Comparison of ENCODE assay signal across 8 cellular contexts in genomic region chr17:4788159-4788806, GRCh38. TPM values are rescaled to one million over a fixed set of nuclear protein-coding genes. Genes with fewer than 3 reads are reported as not detected.
A peak's percentile ranks its signal among the peaks of the same experiment; 100 is the strongest.
DNase-seq lines count a peak whose midpoint lies in the region; ATAC-seq and TF ChIP-seq lines count a peak whose summit lies in the region.
"Had no signal": no experiment of that assay in that cellular context is flagged by ENCODE, and none has a peak within 500 bp of the region (broad histone marks: within the 10 kb centered on the region; RNA-seq: fewer than 3 reads in every experiment).

No MANE protein-coding gene starts in this region.

- H3K27ac Mint-ChIP-seq in Caco-2 (ENCODE audit: unreplicated experiment): peak overlapping the region; percentile 86
- H3K27ac Mint-ChIP-seq in activated T-helper 2 cell treated with anti-CD3 and anti-CD28 coated beads, Interferon-gamma antibody, Interleukin-2, Interleukin-4, amounts not matched to agents 10 μg/mL and 5 μg/mL and 100 μg/mL, durations not matched to agents 14 hours and 24 hours and 36 hours: no peak overlapping the region
- H3K27ac Mint-ChIP-seq in mesothelial cell of epicardium: no peak overlapping the region
- no peak overlapping the region for H3K27ac Mint-ChIP-seq in activated naive CD4-positive, alpha-beta T cell treated with anti-CD3 and anti-CD28 coated beads, Interleukin-2, amount 50 U/mL, for 72 hours

- DNase-seq in Caco-2: no peak
- no peak for DNase-seq in activated T-helper 2 cell treated with anti-CD3 and anti-CD28 coated beads, Interferon-gamma antibody, Interleukin-2, Interleukin-4, amounts not matched to agents 10 μg/mL and 5 μg/mL and 100 μg/mL, durations not matched to agents 14 hours and 24 hours and 36 hours (ENCODE audit: low spot score)
- DNase-seq in mesothelial cell of epicardium (ENCODE audit: low spot score in 2 of 2, unreplicated experiment in 2 of 2): no peak
- DNase-seq in NCI-H1436 treated with DMSO at 0.1 percent for 48 hours (lab: John Stamatoyannopoulos, UW): no peak
- no peak for DNase-seq in activated naive CD4-positive, alpha-beta T cell treated with anti-CD3 and anti-CD28 coated beads, Interleukin-2, amount 50 U/mL, for 72 hours (ENCODE audit: low spot score in 2 of 2)
- DNase-seq: adrenal gland, SHP77 treated with DMSO at 0.1 percent for 48 hours had no signal

- no peaks in the 10 kb centered on the region for H3K27me3 Mint-ChIP-seq in Caco-2 (ENCODE audit: insufficient read depth, unreplicated experiment)
- H3K27me3 Mint-ChIP-seq in activated T-helper 2 cell treated with anti-CD3 and anti-CD28 coated beads, Interferon-gamma antibody, Interleukin-2, Interleukin-4, amounts not matched to agents 10 μg/mL and 5 μg/mL and 100 μg/mL, durations not matched to agents 14 hours and 24 hours and 36 hours (ENCODE audit: low read depth): peaks cover 51% of the 10 kb centered on the region
- peaks cover 20% of the 10 kb centered on the region for H3K27me3 Mint-ChIP-seq in mesothelial cell of epicardium (ENCODE audit: low read depth)

- no peak for TF ChIP-seq CTCF in Caco-2 (IDR thresholded peaks at IDR 0.05; ENCODE audit: insufficient read depth in 1 of 2, low read depth in 1 of 2, low read length in 1 of 2, severe bottlenecking in 1 of 2, unreplicated experiment in 1 of 2)
- no peak for TF ChIP-seq CTCF in mesothelial cell of epicardium (IDR thresholded peaks at IDR 0.05; ENCODE audit: unreplicated experiment)

- H3K4me1 Mint-ChIP-seq in Caco-2 (ENCODE audit: low read depth, unreplicated experiment) (peaks cover 6% of the 10 kb centered on the region), mesothelial cell of epicardium (peaks cover 19% of the 10 kb centered on the region)
- H3K4me1 Mint-ChIP-seq in activated T-helper 2 cell treated with anti-CD3 and anti-CD28 coated beads, Interferon-gamma antibody, Interleukin-2, Interleukin-4, amounts not matched to agents 10 μg/mL and 5 μg/mL and 100 μg/mL, durations not matched to agents 14 hours and 24 hours and 36 hours (ENCODE audit: low read depth): peaks cover 21% of the 10 kb centered on the region

- H3K27me3 ChIP-seq in Caco-2 (replicated peaks; ENCODE audit: control insufficient read depth, insufficient read depth, low read length): no peaks in the 10 kb centered on the region

- intact Hi-C loops in Caco-2 (cut with micrococcal nuclease; ENCODE audit: unreplicated experiment): loop anchor here (1.0 kb wide), 1 partner anchor 10 kb away; no protein-coding TSS in a partner anchor
- intact Hi-C loops in activated T-helper 2 cell treated with anti-CD3 and anti-CD28 coated beads, Interferon-gamma antibody, Interleukin-2, Interleukin-4, amounts not matched to agents 10 μg/mL and 5 μg/mL and 100 μg/mL, durations not matched to agents 14 hours and 24 hours and 36 hours (cut with micrococcal nuclease): no loop called here

- peaks cover 10% of the 10 kb centered on the region for H3K4me1 ChIP-seq in Caco-2

- no peaks in the 10 kb centered on the region for H3K36me3 ChIP-seq in Caco-2 (ENCODE audit: control insufficient read depth, insufficient read depth, low read length)
- H3K36me3 ChIP-seq: adrenal gland had no signal

- peak overlapping the region; percentile 90 for H3K4me3 Mint-ChIP-seq in Caco-2 (ENCODE audit: unreplicated experiment)
- peak overlapping the region; percentile 51 for H3K4me3 Mint-ChIP-seq in activated T-helper 2 cell treated with anti-CD3 and anti-CD28 coated beads, Interferon-gamma antibody, Interleukin-2, Interleukin-4, amounts not matched to agents 10 μg/mL and 5 μg/mL and 100 μg/mL, durations not matched to agents 14 hours and 24 hours and 36 hours (ENCODE audit: low read depth)
- peak overlapping the region; percentile 79 for H3K4me3 Mint-ChIP-seq in mesothelial cell of epicardium

- no peaks in the 10 kb centered on the region for H3K9me3 ChIP-seq in Caco-2
- H3K9me3 ChIP-seq: adrenal gland had no signal

- H3K36me3 Mint-ChIP-seq in Caco-2 (ENCODE audit: insufficient read depth, unreplicated experiment) (peaks cover 15% of the 10 kb centered on the region), mesothelial cell of epicardium (no peaks in the 10 kb centered on the region)
- H3K36me3 Mint-ChIP-seq in activated T-helper 2 cell treated with anti-CD3 and anti-CD28 coated beads, Interferon-gamma antibody, Interleukin-2, Interleukin-4, amounts not matched to agents 10 μg/mL and 5 μg/mL and 100 μg/mL, durations not matched to agents 14 hours and 24 hours and 36 hours (ENCODE audit: low read depth): no peaks in the 10 kb centered on the region
- H3K36me3 Mint-ChIP-seq in activated naive CD4-positive, alpha-beta T cell treated with anti-CD3 and anti-CD28 coated beads, Interleukin-2, amount 50 U/mL, for 72 hours: no peaks in the 10 kb centered on the region

- H3K9me3 Mint-ChIP-seq in Caco-2 (ENCODE audit: unreplicated experiment) (no peaks in the 10 kb centered on the region), mesothelial cell of epicardium (no peaks in the 10 kb centered on the region)
- no peaks in the 10 kb centered on the region for H3K9me3 Mint-ChIP-seq in activated T-helper 2 cell treated with anti-CD3 and anti-CD28 coated beads, Interferon-gamma antibody, Interleukin-2, Interleukin-4, amounts not matched to agents 10 μg/mL and 5 μg/mL and 100 μg/mL, durations not matched to agents 14 hours and 24 hours and 36 hours
- H3K9me3 Mint-ChIP-seq in activated naive CD4-positive, alpha-beta T cell treated with anti-CD3 and anti-CD28 coated beads, Interleukin-2, amount 50 U/mL, for 72 hours: no peaks in the 10 kb centered on the region

- ATAC-seq in activated naive CD4-positive, alpha-beta T cell treated with anti-CD3 and anti-CD28 coated beads, Interleukin-2, amount 50 U/mL, for 72 hours: no peak
- ATAC-seq in HG03432 (IDR thresholded peaks at IDR 0.05; ENCODE audit: unreplicated experiment): no peak

- TSS peak; percentile 62 for BruUV-seq in Caco-2 (replicated peaks; lab: Mats Ljungman, UMichigan)

- CTCF ChIA-PET in Caco-2 (lab: Charles Lee): interaction anchor here (1.4 to 4.0 kb wide), 3 partner anchors 17 to 56 kb away, joined by 4 to 31 read pairs (median 13); partner anchors contain the start of genes MED11 and TM4SF5

- POLR2A ChIA-PET in Caco-2 (lab: Charles Lee): interaction anchor here (1.3 to 1.4 kb wide), 2 partner anchors 17 to 78 kb away, joined by 3 read pairs; partner anchors contain the start of genes ARRB2 and TM4SF5

- H3K4me3 ChIP-seq in Caco-2 (ENCODE audit: low read depth, low read length): peak overlapping the region; percentile 21

RNA-seq across cellular contexts. Expression of gene GLTPD2, which starts 0.5 kb away (rescaled TPM):
- total RNA-seq in Caco-2 (2022) (11.8 and 15.6 TPM in 2 replicates), mesothelial cell of epicardium (0.22 TPM in 1 of 3 replicates, not detected in the others)
- total RNA-seq in activated T-helper 2 cell treated with anti-CD3 and anti-CD28 coated beads, Interferon-gamma antibody, Interleukin-2, Interleukin-4, amounts not matched to agents 10 μg/mL and 5 μg/mL and 100 μg/mL, durations not matched to agents 14 hours and 24 hours and 36 hours: not detected in 2 replicates
- total RNA-seq in activated naive CD4-positive, alpha-beta T cell treated with anti-CD3 and anti-CD28 coated beads, Interleukin-2, amount 50 U/mL, for 72 hours: not detected
- total RNA-seq: adrenal gland had no signal

RNA-seq across cellular contexts. Expression of gene VMO1, which starts 2.1 kb away (rescaled TPM):
- 0.54 TPM in 1 of 2 replicates, not detected in the other for total RNA-seq in Caco-2 (2022)
- total RNA-seq in activated T-helper 2 cell treated with anti-CD3 and anti-CD28 coated beads, Interferon-gamma antibody, Interleukin-2, Interleukin-4, amounts not matched to agents 10 μg/mL and 5 μg/mL and 100 μg/mL, durations not matched to agents 14 hours and 24 hours and 36 hours: 0.28 and 0.46 TPM in 2 replicates
- total RNA-seq in mesothelial cell of epicardium: 2.3 to 2.6 TPM (median 2.5 TPM) in 3 replicates
- total RNA-seq in activated naive CD4-positive, alpha-beta T cell treated with anti-CD3 and anti-CD28 coated beads, Interleukin-2, amount 50 U/mL, for 72 hours: under 1 TPM in 1 of 2 donors, not detected in 1; 0.50 TPM

RNA-seq across cellular contexts. Expression of gene PSMB6, which starts 7.7 kb away (rescaled TPM):
- total RNA-seq in Caco-2 (2022) (133 and 136 TPM in 2 replicates), mesothelial cell of epicardium (98.2 to 102 TPM (median 102 TPM) in 3 replicates)
- total RNA-seq in activated T-helper 2 cell treated with anti-CD3 and anti-CD28 coated beads, Interferon-gamma antibody, Interleukin-2, Interleukin-4, amounts not matched to agents 10 μg/mL and 5 μg/mL and 100 μg/mL, durations not matched to agents 14 hours and 24 hours and 36 hours: 215 and 220 TPM in 2 replicates
- total RNA-seq in activated naive CD4-positive, alpha-beta T cell treated with anti-CD3 and anti-CD28 coated beads, Interleukin-2, amount 50 U/mL, for 72 hours: 100 to 1,000 TPM; 133 to 135 TPM

RNA-seq across cellular contexts. Expression of gene TM4SF5, which starts 16.6 kb away (rescaled TPM):
- total RNA-seq in Caco-2 (2022): 9.9 and 12.1 TPM in 2 replicates
- not detected in 2 replicates for total RNA-seq in activated T-helper 2 cell treated with anti-CD3 and anti-CD28 coated beads, Interferon-gamma antibody, Interleukin-2, Interleukin-4, amounts not matched to agents 10 μg/mL and 5 μg/mL and 100 μg/mL, durations not matched to agents 14 hours and 24 hours and 36 hours
- total RNA-seq in mesothelial cell of epicardium: not detected in 3 replicates
- total RNA-seq in activated naive CD4-positive, alpha-beta T cell treated with anti-CD3 and anti-CD28 coated beads, Interleukin-2, amount 50 U/mL, for 72 hours: not detected

Comparison
In these comparisons a context has a peak if more than half of its experiments do, and no peak if none do; other contexts are left out.
1. RNA of gene GLTPD2, which starts 0.5 kb away (total RNA-seq): 11.8 to 15.6 TPM in Caco-2; 0.22 TPM in mesothelial cell of epicardium, not detected in activated T-helper 2 cell treated with anti-CD3 and anti-CD28 coated beads, Interferon-gamma antibody, Interleukin-2, Interleukin-4, amounts not matched to agents 10 μg/mL and 5 μg/mL and 100 μg/mL, durations not matched to agents 14 hours and 24 hours and 36 hours and not detected in activated naive CD4-positive, alpha-beta T cell treated with anti-CD3 and anti-CD28 coated beads, Interleukin-2, amount 50 U/mL, for 72 hours; every median in the first group is over 10 times any median in the second.
2. Peak in every context shown above with its lines, with median percentiles within 50 percentile points of each other: H3K4me3 Mint-ChIP-seq.